8 cellular contexts compared by ENCODE assay signal in genomic region chr9:128503870-128504269, GRCh38. TPM values are rescaled to one million over a fixed set of nuclear protein-coding genes. Genes with fewer than 3 reads are reported as not detected.
A peak's percentile ranks its signal among the peaks of the same experiment; 100 is the strongest.
DNase-seq lines count a peak whose midpoint lies in the region; ATAC-seq and TF ChIP-seq lines count a peak whose summit lies in the region.

No MANE protein-coding gene starts in this region.

- peaks cover 0 to 22% (median under 1%) of the 10 kb centered on the region in 11 experiments; a peak in 6 of 22 replicates for H4K20me1 ChIP-seq in BLaER1 treated with 17β-estradiol and CSF1 and Interleukin-3, amounts not matched to agents 10 nM and 100 nM

- H3K36me3 ChIP-seq in BLaER1 treated with 17β-estradiol and CSF1 and Interleukin-3, amounts not matched to agents 10 nM and 100 nM = peaks cover 35 to 63% (median 52%) of the 10 kb centered on the region in 11 experiments
- peaks cover 3% of the 10 kb centered on the region; the same call in 1 of the 2 replicates for H3K36me3 ChIP-seq in HUES48 (ENCODE audit: control insufficient read depth, insufficient read depth, low read length)
- peaks cover 10% of the 10 kb centered on the region for H3K36me3 ChIP-seq in adipocyte (ENCODE audit: control insufficient read depth, insufficient read depth, low read length, severe bottlenecking)
- H3K36me3 ChIP-seq in thoracic aorta = peaks cover 5% of the 10 kb centered on the region

- no peaks in the 10 kb centered on the region for H3K9me3 ChIP-seq in BLaER1 treated with 17β-estradiol and CSF1 and Interleukin-3, amounts not matched to agents 10 nM and 100 nM (replicated peaks in 1 of 11)
- H3K9me3 ChIP-seq in HUES48 (ENCODE audit: control insufficient read depth, insufficient read depth, low read length) (no peaks in the 10 kb centered on the region), adipocyte (ENCODE audit: control insufficient read depth, low read length) (no peaks in the 10 kb centered on the region), thoracic aorta (no peaks in the 10 kb centered on the region)

- H3K4me3 ChIP-seq in BLaER1 treated with 17β-estradiol and CSF1 and Interleukin-3, amounts not matched to agents 10 nM and 100 nM = peak overlapping the region; percentile 75 to 92 (median 84)
- H3K4me3 ChIP-seq in HUES48 (ENCODE audit: low read depth, low read length) = peak overlapping the region; percentile 82
- peak overlapping the region; percentile 100 for H3K4me3 ChIP-seq in adipocyte (ENCODE audit: low read length)
- peak overlapping the region; percentile 97 for H3K4me3 ChIP-seq in thoracic aorta

- H3K9ac ChIP-seq in BLaER1 treated with 17β-estradiol and CSF1 and Interleukin-3, amounts not matched to agents 10 nM and 100 nM = peak overlapping the region; percentile 79 to 94 (median 88)
- H3K9ac ChIP-seq in HUES48 (ENCODE audit: low read depth, low read length) = no peak overlapping the region
- H3K9ac ChIP-seq in adipocyte (ENCODE audit: low read length) = peak overlapping the region; percentile 98

- ATAC-seq in left colon (peak; percentile 28), thoracic aorta (ENCODE audit: insufficient number of reproducible peaks, low FRiP score, low read depth) (no peak), GM19023 (IDR thresholded peaks at IDR 0.05; ENCODE audit: unreplicated experiment) (no peak)

- intact Hi-C loops in left colon (cut with DNase I, micrococcal nuclease) = no loop called here

- H3K27me3 ChIP-seq in BLaER1 treated with 17β-estradiol and CSF1 and Interleukin-3, amounts not matched to agents 10 nM and 100 nM = no peaks in the 10 kb centered on the region
- H3K27me3 ChIP-seq in HUES48 (ENCODE audit: control insufficient read depth, insufficient read depth, low read length) = no peaks in the 10 kb centered on the region
- H3K27me3 ChIP-seq in adipocyte (replicated peaks; ENCODE audit: control insufficient read depth, insufficient read depth, low read length) = no peaks in the 10 kb centered on the region
- no peaks in the 10 kb centered on the region for H3K27me3 ChIP-seq in thoracic aorta (replicated peaks; ENCODE audit: insufficient read depth)

- peaks cover 20 to 26% (median 23%) of the 10 kb centered on the region in 10 experiments for H3K4me1 ChIP-seq in BLaER1 treated with 17β-estradiol and CSF1 and Interleukin-3, amounts not matched to agents 10 nM and 100 nM
- peaks cover 7% of the 10 kb centered on the region; the same call in 1 of the 2 replicates for H3K4me1 ChIP-seq in HUES48 (ENCODE audit: control insufficient read depth, insufficient read depth, low read length)
- H3K4me1 ChIP-seq in adipocyte (ENCODE audit: control insufficient read depth, insufficient read depth, low read length) = peaks cover 25% of the 10 kb centered on the region
- H3K4me1 ChIP-seq in thoracic aorta (ENCODE audit: control insufficient read depth in 1 of 2, low read depth in 2 of 2) = peaks cover 41 to 56% of the 10 kb centered on the region in 2 donors

- H3K27ac ChIP-seq in BLaER1 treated with 17β-estradiol and CSF1 and Interleukin-3, amounts not matched to agents 10 nM and 100 nM = peak overlapping the region in 6 of 11 experiments; percentile 45 to 86 (median 81); a peak in 7 of 22 replicates
- no peak overlapping the region for H3K27ac ChIP-seq in HUES48 (ENCODE audit: low read depth, low read length)
- peak overlapping the region; percentile 22 to 89 for H3K27ac ChIP-seq in thoracic aorta

- H3K4me2 ChIP-seq in BLaER1 treated with 17β-estradiol and CSF1 and Interleukin-3, amounts not matched to agents 10 nM and 100 nM = peak overlapping the region; percentile 79 to 98 (median 84)

- DNase-seq in adipocyte (ENCODE audit: low read depth) (peak; percentile 42), left colon (peak; percentile 36 to 38), thoracic aorta (ENCODE audit: low spot score) (no peak), CD1c-positive myeloid dendritic cell (ENCODE audit: extremely low spot score) (no peak), NCI-H1048 (lab: John Stamatoyannopoulos, UW) (no peak)

- TF ChIP-seq CTCF in thoracic aorta (IDR thresholded peaks at IDR 0.05) = no peak

RNA-seq across cellular contexts. Expression of gene GLE1, which starts 0.6 kb away (rescaled TPM):
- total RNA-seq in left colon (10 to 100 TPM; 26.6 to 34.5 TPM), thoracic aorta (10 to 100 TPM; 15.6 to 21.7 TPM)

RNA-seq across cellular contexts. Expression of gene ODF2, which starts 48.1 kb away (rescaled TPM):
- total RNA-seq in left colon = 10 to 100 TPM; 13.8 to 16.5 TPM
- total RNA-seq in thoracic aorta = 10 to 100 TPM; 22.5 to 36.5 TPM

RNA-seq across cellular contexts. Expression of gene SPTAN1, which starts 48.5 kb away (rescaled TPM):
- total RNA-seq in left colon (100 to 1,000 TPM; 248 to 277 TPM), thoracic aorta (100 to 1,000 TPM; 324 to 348 TPM)

Comparison
In these comparisons a context has a peak if more than half of its experiments do, and no peak if none do; other contexts are left out.
1. DNase-seq: peak in adipocyte (single experiment) and left colon (2 of 2); none in thoracic aorta (single experiment), CD1c-positive myeloid dendritic cell (single experiment) and NCI-H1048 (single experiment).
2. Peak in every context shown above with its lines, with median percentiles within 50 percentile points of each other: H3K4me3 ChIP-seq.